11 cellular contexts compared by ENCODE assay signal in genomic region chr9:114390952-114391351, GRCh38. TPM values are rescaled to one million over a fixed set of nuclear protein-coding genes. Genes with fewer than 3 reads are reported as not detected.
DNase-seq lines count a peak whose midpoint lies in the region; ATAC-seq, FAIRE-seq and TF ChIP-seq lines count a peak whose summit lies in the region.
"Had no signal": no experiment of that assay in that cellular context is flagged by ENCODE, and none has a peak within 500 bp of the region (broad histone marks: within the 10 kb centered on the region; RNA-seq: fewer than 3 reads in every experiment).

No MANE protein-coding gene starts in this region.

- H2AFZ ChIP-seq in HepG2 (ENCODE audit: low read length) (no peak overlapping the region), SU-DHL-6 (ENCODE audit: low read depth, low read length, severe bottlenecking) (no peak overlapping the region)

- no peak for ATAC-seq in HepG2
- no peak for ATAC-seq in right lobe of liver

- H3K27ac ChIP-seq in HepG2 (ENCODE audit: extremely low read length, insufficient read depth, low read length) (no peak overlapping the region), right lobe of liver (no peak overlapping the region), SU-DHL-6 (ENCODE audit: low read depth, low read length) (peak overlapping the region; percentile 98), uterus (peak overlapping the region; percentile 97 to 98)

- no TSS peak for BruUV-seq in HepG2 (replicated peaks; lab: Mats Ljungman, UMichigan)

- no peak for TF ChIP-seq POLR2A in HepG2 (IDR thresholded peaks at IDR 0.05; ENCODE audit: insufficient read depth in 1 of 2, low read depth in 2 of 2, low read length in 2 of 2)
- TF ChIP-seq POLR2A in right lobe of liver (IDR thresholded peaks at IDR 0.05) = no peak
- TF ChIP-seq POLR2A in uterus (IDR thresholded peaks at IDR 0.05) = no peak

- TF ChIP-seq CTCF in HepG2 (CRISPR knock-in tag; IDR thresholded peaks at IDR 0.05) (no peak), right lobe of liver (IDR thresholded peaks at IDR 0.05) (no peak), SU-DHL-6 (IDR thresholded peaks at IDR 0.05; ENCODE audit: insufficient read depth, low read length, poor library complexity, severe bottlenecking) (no peak), glutamatergic neuron (IDR thresholded peaks at IDR 0.05; ENCODE audit: partially characterized antibody, unreplicated experiment) (no peak), uterus (IDR thresholded peaks at IDR 0.05) (no peak), mesothelial cell of epicardium (IDR thresholded peaks at IDR 0.05; ENCODE audit: unreplicated experiment) (no peak)

- H3K4me3 ChIP-seq in HepG2 (replicated peaks in 1 of 3; ENCODE audit: insufficient read depth in 1 of 3, low read depth in 2 of 3, low read length in 3 of 3) (no peak overlapping the region), right lobe of liver (no peak overlapping the region), SU-DHL-6 (ENCODE audit: insufficient read depth, low read length, poor library complexity, severe bottlenecking) (no peak overlapping the region), uterus (no peak overlapping the region)
- H3K4me3 ChIP-seq: esophagus muscularis mucosa had no signal

- intact Hi-C loops in HepG2 (cut with micrococcal nuclease; ENCODE audit: unreplicated experiment) = no loop called here
- intact Hi-C loops in right lobe of liver (cut with DNase I) = no loop called here
- intact Hi-C loops in uterus (cut with DNase I; ENCODE audit: low total_unique reads) = no loop called here

- H3F3A ChIP-seq in SU-DHL-6 (ENCODE audit: insufficient read depth) = peaks cover 66% of the 10 kb centered on the region

- H3K36me3 ChIP-seq in HepG2 (replicated peaks in 1 of 2; ENCODE audit: control insufficient read depth in 1 of 2, insufficient read depth in 2 of 2, low read length in 2 of 2) = no peaks in the 10 kb centered on the region
- H3K36me3 ChIP-seq in right lobe of liver = no peaks in the 10 kb centered on the region
- H3K36me3 ChIP-seq in SU-DHL-6 (ENCODE audit: low read length) = no peaks in the 10 kb centered on the region
- no peaks in the 10 kb centered on the region for H3K36me3 ChIP-seq in uterus
- H3K36me3 ChIP-seq: esophagus muscularis mucosa had no signal

- H3K9ac ChIP-seq in HepG2 (ENCODE audit: insufficient read depth, low read depth, low read length) = no peak overlapping the region
- peak overlapping the region; percentile 90 for H3K9ac ChIP-seq in SU-DHL-6 (ENCODE audit: low read length)

- no peaks in the 10 kb centered on the region for H3K9me2 ChIP-seq in SU-DHL-6 (replicated peaks; ENCODE audit: insufficient read depth, low read length)

- FAIRE-seq in HepG2 (lab: Jason Lieb, UNC) = no peak
- FAIRE-seq in HTR-8/SVneo (lab: Jason Lieb, UNC) = no peak
- FAIRE-seq: G401.6 had no signal

- no peaks in the 10 kb centered on the region for H3K79me2 ChIP-seq in HepG2 (ENCODE audit: insufficient read depth, low read length)
- peaks cover 47% of the 10 kb centered on the region for H3K79me2 ChIP-seq in SU-DHL-6 (ENCODE audit: insufficient read depth, low read length)

- 0 out of 2 replicates have a peak, but pooled peaks cover 5% of the 10 kb centered on the region for H4K20me1 ChIP-seq in HepG2 (ENCODE audit: insufficient read depth, low read length)
- H4K20me1 ChIP-seq in SU-DHL-6 (ENCODE audit: low read depth, low read length) = no peaks in the 10 kb centered on the region

- H3K9me3 ChIP-seq in HepG2 (ENCODE audit: low read length) = no peaks in the 10 kb centered on the region
- H3K9me3 ChIP-seq in right lobe of liver = no peaks in the 10 kb centered on the region
- H3K9me3 ChIP-seq in SU-DHL-6 (ENCODE audit: insufficient read depth, low read length) = no peaks in the 10 kb centered on the region
- no peaks in the 10 kb centered on the region for H3K9me3 ChIP-seq in uterus
- H3K9me3 ChIP-seq: esophagus muscularis mucosa had no signal

- H3K9me3 Mint-ChIP-seq in glutamatergic neuron (ENCODE audit: unreplicated experiment) (peaks cover 3% of the 10 kb centered on the region), mesothelial cell of epicardium (no peaks in the 10 kb centered on the region)

- no peak for DNase-seq in HepG2 (ENCODE audit: low spot score)
- DNase-seq in right lobe of liver = no peak
- DNase-seq in glutamatergic neuron = no peak
- no peak for DNase-seq in uterus
- no peak for DNase-seq in mesothelial cell of epicardium (ENCODE audit: low spot score in 2 of 2, unreplicated experiment in 2 of 2)
- DNase-seq in HTR-8/SVneo (ENCODE audit: insufficient read length, low spot score) = no peak
- no peak for DNase-seq in amygdala (lab: John Stamatoyannopoulos, UW)
- DNase-seq: stimulated activated CD4-positive, alpha-beta T cell treated with anti-CD3 and anti-CD28 coated beads, Interleukin-1b, Interleukin-23, amount 100 ng/mL, for 48 hours had no signal

- H3K36me3 Mint-ChIP-seq in glutamatergic neuron (ENCODE audit: unreplicated experiment) (no peaks in the 10 kb centered on the region), mesothelial cell of epicardium (no peaks in the 10 kb centered on the region)

- CTCF ChIA-PET in HepG2 (lab: Yijun Ruan, JAX; ENCODE audit: low intra/inter-chr PET ratio, low total read pairs) = no interaction called here

- peaks cover 43% of the 10 kb centered on the region for H3K4me1 Mint-ChIP-seq in glutamatergic neuron (ENCODE audit: low read depth, unreplicated experiment)
- H3K4me1 Mint-ChIP-seq in mesothelial cell of epicardium = peaks cover 55% of the 10 kb centered on the region

- H3K4me2 ChIP-seq in HepG2 (ENCODE audit: low read depth, low read length) (no peak overlapping the region), SU-DHL-6 (ENCODE audit: low read depth, low read length, poor library complexity, severe bottlenecking) (peak overlapping the region; percentile 95)

- 92% methylated on average over 2 of the region's 2 CpGs for WGBS in HepG2 (ENCODE audit: low lambda C conversion rate)
- WGBS in right lobe of liver (ENCODE audit: insufficient coverage, low coverage, low lambda C conversion rate, missing lambda C conversion rate) = 100% methylated on average over 2 of the region's 2 CpGs

- no peak for TF ChIP-seq EP300 in HepG2 (IDR thresholded peaks at IDR 0.05; ENCODE audit: low read depth in 2 of 2, low read length in 2 of 2)
- TF ChIP-seq EP300 in HepG2 (CRISPR knock-in tag; IDR thresholded peaks at IDR 0.05; ENCODE audit: borderline replicate concordance) = no peak

- in situ Hi-C loops in HepG2 (cut with HindIII; ENCODE audit: extremely low pct_ligation_motif_present, low pct_unique_long_range_greater_than_20kb) = no loop called here

- H3K4me1 ChIP-seq in HepG2 (ENCODE audit: insufficient read depth, low read length) (peaks cover 28% of the 10 kb centered on the region), right lobe of liver (peaks cover 0 to 66% (median 24%) of the 10 kb centered on the region in 4 donors), uterus (peaks cover 14 to 34% of the 10 kb centered on the region in 2 donors)

- H3K27ac Mint-ChIP-seq in glutamatergic neuron (ENCODE audit: unreplicated experiment) = peak overlapping the region; percentile 2
- no peak overlapping the region for H3K27ac Mint-ChIP-seq in mesothelial cell of epicardium

- POLR2A ChIA-PET in HepG2 (lab: Yijun Ruan, JAX) = interaction anchor here (1.2 kb wide), 1 partner anchor 10 kb away, joined by 3 read pairs; no protein-coding TSS in a partner anchor

- no peak overlapping the region for H3K4me3 Mint-ChIP-seq in glutamatergic neuron (ENCODE audit: unreplicated experiment)
- no peak overlapping the region for H3K4me3 Mint-ChIP-seq in mesothelial cell of epicardium

- no peaks in the 10 kb centered on the region for H3K27me3 Mint-ChIP-seq in glutamatergic neuron (ENCODE audit: unreplicated experiment)
- no peaks in the 10 kb centered on the region for H3K27me3 Mint-ChIP-seq in mesothelial cell of epicardium (ENCODE audit: low read depth)

- no peak for TF ChIP-seq RAD21 in HepG2 (CRISPR knock-in tag; IDR thresholded peaks at IDR 0.05)

- H3K27me3 ChIP-seq in HepG2 (ENCODE audit: control insufficient read depth in 1 of 2, insufficient read depth in 2 of 2, low read length in 2 of 2) (no peaks in the 10 kb centered on the region), right lobe of liver (no peaks in the 10 kb centered on the region), SU-DHL-6 (ENCODE audit: low read length) (no peaks in the 10 kb centered on the region), uterus (no peaks in the 10 kb centered on the region)
- H3K27me3 ChIP-seq: esophagus muscularis mucosa had no signal

TF ChIP-seq in HepG2, 621 proteins besides CTCF, POLR2A, EP300 and RAD21 (continues in another document):
- TF ChIP-seq ZNF629 (CRISPR knock-in tag; conservative IDR thresholded peaks at IDR 0.05) = peak; percentile 91
- no peak for TF ChIP-seq TOPORS (CRISPR knock-in tag; IDR thresholded peaks at IDR 0.05)
- TF ChIP-seq NFE2L1 (CRISPR knock-in tag; IDR thresholded peaks at IDR 0.05; ENCODE audit: borderline replicate concordance) = no peak

RNA-seq across cellular contexts. Expression of gene AKNA, which starts 3.2 kb away (rescaled TPM):
- 2.5 and 3.1 TPM in 2 replicates for total RNA-seq in HepG2 (2016; rRNA removed; fragmentation: Illumina TruSeq; extraction: Trizol)
- total RNA-seq in HepG2 (2016; cell fraction: cytosol; rRNA removed; fragmentation: Illumina TruSeq; extraction: Trizol; ENCODE audit: low read depth) = 0.44 and 0.81 TPM in 2 replicates
- 2.1 and 3.1 TPM in 2 replicates for total RNA-seq in HepG2 (2016; cell fraction: insoluble cytoplasmic fraction; rRNA removed; fragmentation: Illumina TruSeq; extraction: Trizol)
- 1.4 and 1.9 TPM in 2 replicates for total RNA-seq in HepG2 (2016; cell fraction: membrane; rRNA removed; fragmentation: Illumina TruSeq; extraction: Trizol)
- total RNA-seq in HepG2 (2016; cell fraction: nucleus; rRNA removed; fragmentation: Illumina TruSeq; extraction: Trizol) = 2.4 and 2.8 TPM in 2 replicates
- 3.0 and 4.8 TPM in 2 replicates for polyA plus RNA-seq in HepG2 (2011; rRNA removed)
- 2.1 and 2.5 TPM in 2 replicates for polyA plus RNA-seq in HepG2 (2011; cell fraction: cytosol; rRNA removed)
- polyA plus RNA-seq in HepG2 (2011; cell fraction: nucleus; rRNA removed) = 15.0 and 15.5 TPM in 2 replicates
- polyA plus RNA-seq in HepG2 (2012) = 4.7 and 7.6 TPM in 2 replicates
- 0.41 and 0.43 TPM in 2 replicates for polyA plus RNA-seq in HepG2 (2016; cell fraction: cytosol; fragmentation: Illumina TruSeq; extraction: Trizol; ENCODE audit: low read depth)
- polyA plus RNA-seq in HepG2 (2016; cell fraction: insoluble cytoplasmic fraction; fragmentation: Illumina TruSeq; extraction: Trizol; ENCODE audit: low read depth) = 2.0 and 3.7 TPM in 2 replicates
- polyA plus RNA-seq in HepG2 (2016; cell fraction: membrane; fragmentation: Illumina TruSeq; extraction: Trizol; ENCODE audit: low read depth) = 1.1 and 1.4 TPM in 2 replicates
- 6.0 and 6.2 TPM in 2 replicates for polyA plus RNA-seq in HepG2 (2016; cell fraction: nucleus; fragmentation: Illumina TruSeq; extraction: Trizol; ENCODE audit: insufficient read depth, low read depth)
- polyA minus RNA-seq in HepG2 (2011; rRNA and poly(A)+ RNA removed; ENCODE audit: low replicate concordance) = 7.8 and 7.9 TPM in 2 replicates
- polyA minus RNA-seq in HepG2 (2011; cell fraction: cytosol; rRNA and poly(A)+ RNA removed) = 3.5 and 3.7 TPM in 2 replicates
- polyA minus RNA-seq in HepG2 (2011; cell fraction: nucleus; rRNA and poly(A)+ RNA removed) = 12.0 and 15.4 TPM in 2 replicates
- total RNA-seq in right lobe of liver = 10 to 100 TPM in 3 of 6 experiments, 1 to 10 TPM in 3; 4.7 to 15.1 (median 9.8) TPM
- total RNA-seq in glutamatergic neuron (ENCODE audit: unreplicated experiment) = 32.6 TPM
- total RNA-seq in uterus = 100 to 1,000 TPM in 1 of 4 donors, 10 to 100 TPM in 3; 24.1 to 123 (median 34.3) TPM
- total RNA-seq in mesothelial cell of epicardium = 19.6 to 24.0 TPM (median 23.1 TPM) in 3 replicates

Comparison
In these comparisons a context has a peak if more than half of its experiments do, and no peak if none do; other contexts are left out.
1. H3K27ac ChIP-seq: peak in SU-DHL-6 (single experiment) and uterus (2 of 2); none in HepG2 (single experiment) and right lobe of liver (0 of 3).